In genomic region chr5:80662108-80662507, GRCh38 we compare ENCODE assay signal across 19 cellular contexts. TPM values are rescaled to one million over a fixed set of nuclear protein-coding genes. Genes with fewer than 3 reads are reported as not detected.
A peak's percentile ranks its signal among the peaks of the same experiment; 100 is the strongest.
DNase-seq lines count a peak whose midpoint lies in the region; ATAC-seq, FAIRE-seq and TF ChIP-seq lines count a peak whose summit lies in the region.
"Had no signal": no experiment of that assay in that cellular context is flagged by ENCODE, and none has a peak within 500 bp of the region (broad histone marks: within the 10 kb centered on the region; RNA-seq: fewer than 3 reads in every experiment).

No MANE protein-coding gene starts in this region.

- no peaks in the 10 kb centered on the region for H3K27me3 Mint-ChIP-seq in activated CD4-positive, alpha-beta T cell treated with anti-CD3 and anti-CD28 coated beads for 36 hours
- H3K27me3 Mint-ChIP-seq: CD4-positive, alpha-beta memory T cell had no signal

- no peaks in the 10 kb centered on the region for H3K9me3 Mint-ChIP-seq in activated CD4-positive, alpha-beta T cell treated with anti-CD3 and anti-CD28 coated beads for 36 hours (ENCODE audit: low read depth)

- no peak overlapping the region for H3K4me3 Mint-ChIP-seq in activated CD4-positive, alpha-beta T cell treated with anti-CD3 and anti-CD28 coated beads for 36 hours
- H3K4me3 Mint-ChIP-seq: CD4-positive, alpha-beta memory T cell had no signal

- TF ChIP-seq POLR2A in HepG2 (IDR thresholded peaks at IDR 0.05; ENCODE audit: insufficient read depth in 1 of 2, low read depth in 2 of 2, low read length in 2 of 2) = no peak

- 32% methylated on average over 1 of the region's 1 CpG for WGBS in mammary epithelial cell (ENCODE audit: low coverage, missing lambda C conversion rate)
- 69% methylated on average over 1 of the region's 1 CpG for WGBS in HepG2 (ENCODE audit: low lambda C conversion rate)

- in situ Hi-C loops in mammary epithelial cell (cut with MboI; ENCODE audit: low sequenced_read_pairs in 2 of 2) = no loop called here
- in situ Hi-C loops in HepG2 (cut with HindIII; ENCODE audit: extremely low pct_ligation_motif_present, low pct_unique_long_range_greater_than_20kb) = no loop called here

- CTCF ChIA-PET in activated CD4-positive, alpha-beta T cell treated with anti-CD3 and anti-CD28 coated beads for 36 hours (lab: Charles Lee) = interaction anchor here (1.6 kb wide), 1 partner anchor 10 kb away, joined by 4 read pairs; no protein-coding TSS in a partner anchor
- CTCF ChIA-PET in mammary epithelial cell (lab: Charles Lee; ENCODE audit: low non-redundant PET) = no interaction called here
- CTCF ChIA-PET in HepG2 (lab: Yijun Ruan, JAX; ENCODE audit: low intra/inter-chr PET ratio, low total read pairs) = no interaction called here

- H2AFZ ChIP-seq in mammary epithelial cell (ENCODE audit: low read depth, low read length) = no peak overlapping the region
- no peak overlapping the region for H2AFZ ChIP-seq in HepG2 (ENCODE audit: low read length)

- no peak for DNase-seq in activated CD4-positive, alpha-beta T cell treated with anti-CD3 and anti-CD28 coated beads for 36 hours
- DNase-seq in activated CD4-positive, alpha-beta T cell treated with anti-CD3 and anti-CD28 coated beads for 4 hours = no peak
- DNase-seq in NCI-H69 (lab: John Stamatoyannopoulos, UW) (peak; percentile 26), mammary epithelial cell (peak; percentile 35), HepG2 (ENCODE audit: low spot score) (no peak), NCI-H524 (lab: John Stamatoyannopoulos, UW) (no peak), SKM-1 (lab: John Stamatoyannopoulos, UW; ENCODE audit: unreplicated experiment) (no peak), NK-92 (lab: John Stamatoyannopoulos, UW; ENCODE audit: unreplicated experiment) (no peak)
- DNase-seq: 8988T; CD4-positive, alpha-beta memory T cell; DMS79; GOT3; MM.1S; NCI-H1105 treated with DMSO at 0.1 percent for 48 hours; NCI-H1694 treated with DMSO at 0.1 percent for 48 hours; NCI-H345; NCI-H526 treated with DMSO at 0.1 percent for 48 hours; OCI-M1 had no signal

- H3K27ac Mint-ChIP-seq in activated CD4-positive, alpha-beta T cell treated with anti-CD3 and anti-CD28 coated beads for 36 hours = peak overlapping the region; percentile 31
- H3K27ac Mint-ChIP-seq: CD4-positive, alpha-beta memory T cell had no signal

- H3K9ac ChIP-seq in mammary epithelial cell (ENCODE audit: insufficient read depth, low read length) (no peak overlapping the region), HepG2 (ENCODE audit: insufficient read depth, low read depth, low read length) (no peak overlapping the region)

- ATAC-seq in activated CD4-positive, alpha-beta T cell treated with anti-CD3 and anti-CD28 coated beads for 36 hours = peak; percentile 84
- no peak for ATAC-seq in HepG2

- TF ChIP-seq CTCF in mammary epithelial cell (conservative IDR thresholded peaks at IDR 0.05 in 1 of 2, IDR thresholded peaks at IDR 0.05 in 1 of 2; ENCODE audit: extremely low read depth in 1 of 2, insufficient read depth in 1 of 2, low read depth in 1 of 2, low read length in 2 of 2) = no peak
- no peak for TF ChIP-seq CTCF in HepG2 (CRISPR knock-in tag; IDR thresholded peaks at IDR 0.05)

- dilution Hi-C loops in mammary epithelial cell (cut with HindIII; ENCODE audit: low sequenced_read_pairs) = no loop called here

- H3K79me2 ChIP-seq in mammary epithelial cell (ENCODE audit: insufficient read depth, low read length) = peaks cover 16% of the 10 kb centered on the region
- H3K79me2 ChIP-seq in HepG2 (ENCODE audit: insufficient read depth, low read length) = no peaks in the 10 kb centered on the region

- H3K27me3 ChIP-seq in mammary epithelial cell (ENCODE audit: insufficient read depth, low read length) (no peaks in the 10 kb centered on the region), HepG2 (ENCODE audit: control insufficient read depth in 1 of 2, insufficient read depth in 2 of 2, low read length in 2 of 2) (no peaks in the 10 kb centered on the region)

- POLR2A ChIA-PET in activated CD4-positive, alpha-beta T cell treated with anti-CD3 and anti-CD28 coated beads for 36 hours (lab: Charles Lee) = no interaction called here
- POLR2A ChIA-PET in HepG2 (lab: Yijun Ruan, JAX) = no interaction called here

- H3K4me1 ChIP-seq in mammary epithelial cell (ENCODE audit: insufficient read depth, low read length) = no peaks in the 10 kb centered on the region
- H3K4me1 ChIP-seq in HepG2 (ENCODE audit: insufficient read depth, low read length) = no peaks in the 10 kb centered on the region

- TF ChIP-seq EP300 in HepG2 (IDR thresholded peaks at IDR 0.05; ENCODE audit: low read depth in 2 of 2, low read length in 2 of 2) = no peak
- TF ChIP-seq EP300 in HepG2 (CRISPR knock-in tag; IDR thresholded peaks at IDR 0.05; ENCODE audit: borderline replicate concordance) = no peak

- intact Hi-C loops in activated CD4-positive, alpha-beta T cell treated with anti-CD3 and anti-CD28 coated beads for 36 hours (cut with DNase I, micrococcal nuclease) = no loop called here
- intact Hi-C loops in mammary epithelial cell (cut with micrococcal nuclease) = no loop called here
- intact Hi-C loops in HepG2 (cut with micrococcal nuclease; ENCODE audit: unreplicated experiment) = no loop called here

- H4K20me1 ChIP-seq in mammary epithelial cell (ENCODE audit: insufficient read depth, low read length) = no peaks in the 10 kb centered on the region
- no peaks in the 10 kb centered on the region for H4K20me1 ChIP-seq in HepG2 (ENCODE audit: insufficient read depth, low read length)

- BruUV-seq in mammary epithelial cell (replicated peaks; lab: Mats Ljungman, UMichigan) (no TSS peak), HepG2 (replicated peaks; lab: Mats Ljungman, UMichigan) (no TSS peak)

- H3K4me3 ChIP-seq in mammary epithelial cell (replicated peaks in 1 of 3; ENCODE audit: insufficient read depth in 1 of 3, low read depth in 2 of 3, low read length in 3 of 3) (no peak overlapping the region), HepG2 (replicated peaks in 1 of 3; ENCODE audit: insufficient read depth in 1 of 3, low read depth in 2 of 3, low read length in 3 of 3) (no peak overlapping the region)

- peaks cover 32% of the 10 kb centered on the region for H3K4me1 Mint-ChIP-seq in activated CD4-positive, alpha-beta T cell treated with anti-CD3 and anti-CD28 coated beads for 36 hours

- FAIRE-seq in HepG2 (lab: Jason Lieb, UNC) = no peak
- FAIRE-seq: D721Med had no signal

- peaks cover 74% of the 10 kb centered on the region for H3K36me3 Mint-ChIP-seq in activated CD4-positive, alpha-beta T cell treated with anti-CD3 and anti-CD28 coated beads for 36 hours (ENCODE audit: low read depth)

- H3K27ac ChIP-seq in mammary epithelial cell (ENCODE audit: insufficient read depth, low read depth, low read length) (no peak overlapping the region), HepG2 (ENCODE audit: extremely low read length, insufficient read depth, low read length) (no peak overlapping the region)

- no peak overlapping the region for H3K4me2 ChIP-seq in mammary epithelial cell (ENCODE audit: insufficient read depth, low read depth, low read length)
- H3K4me2 ChIP-seq in HepG2 (ENCODE audit: low read depth, low read length) = no peak overlapping the region

- TF ChIP-seq RAD21 in HepG2 (CRISPR knock-in tag; IDR thresholded peaks at IDR 0.05) = no peak

- H3K36me3 ChIP-seq in mammary epithelial cell (ENCODE audit: insufficient read depth, low read length) (peaks cover 25% of the 10 kb centered on the region), HepG2 (replicated peaks in 1 of 2; ENCODE audit: control insufficient read depth in 1 of 2, insufficient read depth in 2 of 2, low read length in 2 of 2) (peaks cover 9 to 60% of the 10 kb centered on the region in 2 experiments; a peak in 4 of 5 replicates)

- H3K9me3 ChIP-seq in mammary epithelial cell (replicated peaks; ENCODE audit: insufficient read depth, low read length) = no peaks in the 10 kb centered on the region
- H3K9me3 ChIP-seq in HepG2 (ENCODE audit: low read length) = no peaks in the 10 kb centered on the region

RNA-seq across cellular contexts. Expression of gene DHFR, which starts 7.3 kb away (rescaled TPM):
- 100 to 1,000 TPM; 105 to 107 TPM for total RNA-seq in activated CD4-positive, alpha-beta T cell treated with anti-CD3 and anti-CD28 coated beads for 36 hours
- total RNA-seq in mammary epithelial cell = 10 to 100 TPM in 1 of 2 donors, 1 to 10 TPM in 1; 6.2 to 30.0 TPM
- polyA plus RNA-seq in mammary epithelial cell = 31.7 TPM
- polyA minus RNA-seq in mammary epithelial cell = 9.1 TPM
- total RNA-seq in HepG2 (2016; rRNA removed; fragmentation: Illumina TruSeq; extraction: Trizol) = 59.0 and 77.6 TPM in 2 replicates
- 6.9 and 8.9 TPM in 2 replicates for total RNA-seq in HepG2 (2016; cell fraction: cytosol; rRNA removed; fragmentation: Illumina TruSeq; extraction: Trizol; ENCODE audit: low read depth)
- total RNA-seq in HepG2 (2016; cell fraction: insoluble cytoplasmic fraction; rRNA removed; fragmentation: Illumina TruSeq; extraction: Trizol) = 60.7 and 85.7 TPM in 2 replicates
- 30.0 and 33.9 TPM in 2 replicates for total RNA-seq in HepG2 (2016; cell fraction: membrane; rRNA removed; fragmentation: Illumina TruSeq; extraction: Trizol)
- 25.8 and 26.7 TPM in 2 replicates for total RNA-seq in HepG2 (2016; cell fraction: nucleus; rRNA removed; fragmentation: Illumina TruSeq; extraction: Trizol)
- 15.4 and 22.8 TPM in 2 replicates for polyA plus RNA-seq in HepG2 (2011; rRNA removed)
- polyA plus RNA-seq in HepG2 (2011; cell fraction: cytosol; rRNA removed) = 14.6 and 14.7 TPM in 2 replicates
- polyA plus RNA-seq in HepG2 (2011; cell fraction: nucleus; rRNA removed) = 10.6 and 10.7 TPM in 2 replicates
- 9.9 and 21.3 TPM in 2 replicates for polyA plus RNA-seq in HepG2 (2012)
- polyA plus RNA-seq in HepG2 (2016; cell fraction: cytosol; fragmentation: Illumina TruSeq; extraction: Trizol; ENCODE audit: low read depth) = 9.7 and 10.2 TPM in 2 replicates
- 91.9 and 106 TPM in 2 replicates for polyA plus RNA-seq in HepG2 (2016; cell fraction: insoluble cytoplasmic fraction; fragmentation: Illumina TruSeq; extraction: Trizol; ENCODE audit: low read depth)
- polyA plus RNA-seq in HepG2 (2016; cell fraction: membrane; fragmentation: Illumina TruSeq; extraction: Trizol; ENCODE audit: low read depth) = 23.7 and 24.9 TPM in 2 replicates
- polyA plus RNA-seq in HepG2 (2016; cell fraction: nucleus; fragmentation: Illumina TruSeq; extraction: Trizol; ENCODE audit: insufficient read depth, low read depth) = 43.3 and 48.3 TPM in 2 replicates
- polyA minus RNA-seq in HepG2 (2011; rRNA and poly(A)+ RNA removed; ENCODE audit: low replicate concordance) = 17.6 and 77.2 TPM in 2 replicates
- 17.2 and 26.2 TPM in 2 replicates for polyA minus RNA-seq in HepG2 (2011; cell fraction: cytosol; rRNA and poly(A)+ RNA removed)
- polyA minus RNA-seq in HepG2 (2011; cell fraction: nucleus; rRNA and poly(A)+ RNA removed) = 14.4 and 17.8 TPM in 2 replicates

RNA-seq across cellular contexts. Expression of gene MSH3, which starts 7.7 kb away (rescaled TPM):
- total RNA-seq in activated CD4-positive, alpha-beta T cell treated with anti-CD3 and anti-CD28 coated beads for 36 hours = 10 to 100 TPM; 25.6 to 27.1 TPM
- total RNA-seq in mammary epithelial cell = 10 to 100 TPM; 20.0 TPM
- 6.9 TPM for polyA plus RNA-seq in mammary epithelial cell
- polyA minus RNA-seq in mammary epithelial cell = 2.3 TPM
- 16.4 and 19.6 TPM in 2 replicates for total RNA-seq in HepG2 (2016; rRNA removed; fragmentation: Illumina TruSeq; extraction: Trizol)
- total RNA-seq in HepG2 (2016; cell fraction: cytosol; rRNA removed; fragmentation: Illumina TruSeq; extraction: Trizol; ENCODE audit: low read depth) = 21.1 and 23.7 TPM in 2 replicates
- total RNA-seq in HepG2 (2016; cell fraction: insoluble cytoplasmic fraction; rRNA removed; fragmentation: Illumina TruSeq; extraction: Trizol) = 15.4 and 19.9 TPM in 2 replicates
- 14.0 TPM in 2 replicates for total RNA-seq in HepG2 (2016; cell fraction: membrane; rRNA removed; fragmentation: Illumina TruSeq; extraction: Trizol)
- 23.0 and 25.3 TPM in 2 replicates for total RNA-seq in HepG2 (2016; cell fraction: nucleus; rRNA removed; fragmentation: Illumina TruSeq; extraction: Trizol)
- 2.9 and 4.0 TPM in 2 replicates for polyA plus RNA-seq in HepG2 (2011; rRNA removed)
- polyA plus RNA-seq in HepG2 (2011; cell fraction: cytosol; rRNA removed) = 1.9 and 2.5 TPM in 2 replicates
- 1.6 and 1.7 TPM in 2 replicates for polyA plus RNA-seq in HepG2 (2011; cell fraction: nucleus; rRNA removed)
- 5.0 and 6.0 TPM in 2 replicates for polyA plus RNA-seq in HepG2 (2012)
- 0.79 and 0.83 TPM in 2 replicates for polyA plus RNA-seq in HepG2 (2016; cell fraction: cytosol; fragmentation: Illumina TruSeq; extraction: Trizol; ENCODE audit: low read depth)
- 11.2 and 11.9 TPM in 2 replicates for polyA plus RNA-seq in HepG2 (2016; cell fraction: insoluble cytoplasmic fraction; fragmentation: Illumina TruSeq; extraction: Trizol; ENCODE audit: low read depth)
- 2.0 and 2.1 TPM in 2 replicates for polyA plus RNA-seq in HepG2 (2016; cell fraction: membrane; fragmentation: Illumina TruSeq; extraction: Trizol; ENCODE audit: low read depth)
- polyA plus RNA-seq in HepG2 (2016; cell fraction: nucleus; fragmentation: Illumina TruSeq; extraction: Trizol; ENCODE audit: insufficient read depth, low read depth) = 6.7 and 7.3 TPM in 2 replicates
- 4.5 and 8.0 TPM in 2 replicates for polyA minus RNA-seq in HepG2 (2011; rRNA and poly(A)+ RNA removed; ENCODE audit: low replicate concordance)
- 6.8 and 7.2 TPM in 2 replicates for polyA minus RNA-seq in HepG2 (2011; cell fraction: cytosol; rRNA and poly(A)+ RNA removed)
- polyA minus RNA-seq in HepG2 (2011; cell fraction: nucleus; rRNA and poly(A)+ RNA removed) = 25.1 and 28.5 TPM in 2 replicates

Comparison
In these comparisons a context has a peak if more than half of its experiments do, and no peak if none do; other contexts are left out.
1. DNase-seq: peak in NCI-H69 (single experiment) and mammary epithelial cell (single experiment); none in activated CD4-positive, alpha-beta T cell treated with anti-CD3 and anti-CD28 coated beads for 36 hours (single experiment), activated CD4-positive, alpha-beta T cell treated with anti-CD3 and anti-CD28 coated beads for 4 hours (0 of 2), HepG2 (single experiment), NCI-H524 (0 of 2), SKM-1 (single experiment) and NK-92 (single experiment).